Comparison of ENCODE assay signal across 21 cellular contexts in genomic region chr3:175312766-175313165, GRCh38.
DNase-seq lines count a peak whose midpoint lies in the region; ATAC-seq and TF ChIP-seq lines count a peak whose summit lies in the region.
"Had no signal": no experiment of that assay in that cellular context is flagged by ENCODE, and none has a peak within 500 bp of the region (broad histone marks: within the 10 kb centered on the region; RNA-seq: fewer than 3 reads in every experiment).

No MANE protein-coding gene starts in this region.

- DNase-seq in HT-29 (ENCODE audit: low spot score) = peak; percentile 21
- DNase-seq in epithelial cell of esophagus (ENCODE audit: low read depth) = peak; percentile 46
- DNase-seq in tibial artery = no peak
- DNase-seq in osteocyte (ENCODE audit: extremely low spot score, unreplicated experiment) = no peak
- no peak for DNase-seq in HK-2 (ENCODE audit: unreplicated experiment)
- DNase-seq: 8988T; CD4-positive, CD25-positive, alpha-beta regulatory T cell; CD8-positive, alpha-beta memory T cell; COR-L47; DMS 273 treated with DMSO at 0.1 percent for 48 hours; DMS53; DND-41; GM23248; IMR-90 had no signal

- H3K27ac ChIP-seq in 22Rv1 (peak overlapping the region; percentile 91), VCaP (peak overlapping the region; percentile 71), tibial artery (no peak overlapping the region)
- H3K27ac ChIP-seq: BLaER1 treated with 17β-estradiol and CSF1 and Interleukin-3, amounts not matched to agents 10 nM and 100 nM; GM23248; HL-60 had no signal

- H3K36me3 Mint-ChIP-seq in osteocyte (ENCODE audit: unreplicated experiment) = no peaks in the 10 kb centered on the region
- H3K36me3 Mint-ChIP-seq: CD4-positive, CD25-positive, alpha-beta regulatory T cell; CD8-positive, alpha-beta memory T cell had no signal

- peaks cover 15% of the 10 kb centered on the region for H3K4me1 Mint-ChIP-seq in osteocyte (ENCODE audit: unreplicated experiment)
- H3K4me1 Mint-ChIP-seq: B cell; CD4-positive, CD25-positive, alpha-beta regulatory T cell; CD8-positive, alpha-beta memory T cell had no signal

- intact Hi-C loops in tibial artery (cut with DNase I; ENCODE audit: low total_unique reads) = no loop called here

- no peaks in the 10 kb centered on the region for H3K27me3 Mint-ChIP-seq in osteocyte (ENCODE audit: unreplicated experiment)
- H3K27me3 Mint-ChIP-seq: B cell; CD4-positive, CD25-positive, alpha-beta regulatory T cell; CD8-positive, alpha-beta memory T cell had no signal

- no peaks in the 10 kb centered on the region for H3K4me1 ChIP-seq in tibial artery
- H3K4me1 ChIP-seq: HAP-1 had no signal

- H3K4me3 ChIP-seq in epithelial cell of esophagus (ENCODE audit: low read length) (no peak overlapping the region), tibial artery (no peak overlapping the region)
- H3K4me3 ChIP-seq: BLaER1 treated with 17β-estradiol and CSF1 and Interleukin-3, amounts not matched to agents 10 nM and 100 nM; GM23248; HAP-1 had no signal

- ATAC-seq in GM21619 (IDR thresholded peaks at IDR 0.05; ENCODE audit: unreplicated experiment) = no peak

- no peaks in the 10 kb centered on the region for H3K9me3 ChIP-seq in tibial artery
- H3K9me3 ChIP-seq: HAP-1 had no signal

- no peak overlapping the region for H3K4me3 Mint-ChIP-seq in osteocyte (ENCODE audit: unreplicated experiment)
- H3K4me3 Mint-ChIP-seq: B cell; CD4-positive, CD25-positive, alpha-beta regulatory T cell; CD8-positive, alpha-beta memory T cell had no signal

- H3K36me3 ChIP-seq in tibial artery = no peaks in the 10 kb centered on the region
- H3K36me3 ChIP-seq: BLaER1 treated with 17β-estradiol and CSF1 and Interleukin-3, amounts not matched to agents 10 nM and 100 nM; HAP-1 had no signal

- H3K9me3 Mint-ChIP-seq in osteocyte (ENCODE audit: unreplicated experiment) = peaks cover 4% of the 10 kb centered on the region

- TF ChIP-seq CTCF in 22Rv1 (IDR thresholded peaks at IDR 0.05) (no peak), VCaP (conservative IDR thresholded peaks at IDR 0.05) (no peak), epithelial cell of esophagus (IDR thresholded peaks at IDR 0.05; ENCODE audit: insufficient read depth, low read depth, low read length, missing control alignments) (no peak), tibial artery (IDR thresholded peaks at IDR 0.05) (no peak), osteocyte (IDR thresholded peaks at IDR 0.05) (no peak)

- H3K27ac Mint-ChIP-seq in osteocyte (ENCODE audit: unreplicated experiment) = no peak overlapping the region
- H3K27ac Mint-ChIP-seq: B cell; CD4-positive, CD25-positive, alpha-beta regulatory T cell; CD8-positive, alpha-beta memory T cell had no signal

- no peaks in the 10 kb centered on the region for H3K27me3 ChIP-seq in tibial artery
- H3K27me3 ChIP-seq: BLaER1 treated with 17β-estradiol and CSF1 and Interleukin-3, amounts not matched to agents 10 nM and 100 nM had no signal

Comparison
In these comparisons a context has a peak if more than half of its experiments do, and no peak if none do; other contexts are left out.
1. H3K27ac ChIP-seq: peak in 22Rv1 (single experiment) and VCaP (single experiment); none in tibial artery (0 of 2).
2. DNase-seq: peak in HT-29 (single experiment) and epithelial cell of esophagus (single experiment); none in tibial artery (0 of 2), osteocyte (single experiment) and HK-2 (single experiment).